Comparison of ENCODE assay signal across 19 cellular contexts in the genomic region with DNA sequence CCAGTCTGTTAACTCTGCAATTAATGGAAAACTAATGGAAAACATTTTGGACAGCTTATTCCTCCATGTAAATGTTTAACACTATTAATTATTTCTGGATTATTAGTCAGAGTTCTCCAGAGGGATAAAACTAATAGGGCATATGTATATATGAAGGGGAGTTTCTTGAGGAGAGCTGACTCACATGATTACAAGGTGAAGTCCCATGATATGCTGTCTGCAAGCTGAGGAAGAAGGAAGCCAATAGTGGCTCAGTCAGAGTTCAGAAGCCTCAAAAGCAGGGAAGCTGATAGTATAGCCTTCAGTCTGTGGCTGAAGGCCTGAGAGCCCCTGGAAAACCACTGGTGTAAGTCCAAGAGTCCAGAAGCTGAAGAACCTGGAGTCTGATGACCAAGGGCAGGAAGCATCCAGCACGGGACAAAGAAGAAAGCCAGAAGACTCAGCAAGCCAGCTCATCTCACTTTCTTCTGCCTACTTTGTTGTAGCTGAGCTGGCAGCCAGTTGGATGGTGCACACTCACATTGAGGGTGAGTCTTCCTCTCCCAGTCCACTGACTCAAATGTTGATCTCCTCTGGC.
DNase-seq lines count a peak whose midpoint lies in the region; FAIRE-seq and TF ChIP-seq lines count a peak whose summit lies in the region.
"Had no signal": no experiment of that assay in that cellular context is flagged by ENCODE, and none has a peak within 500 bp of the region (broad histone marks: within the 10 kb centered on the region; RNA-seq: fewer than 3 reads in every experiment).

No MANE protein-coding gene starts in this region.

- H3K27me3 ChIP-seq in small intestine (ENCODE audit: control insufficient read depth in 2 of 2, insufficient read depth in 2 of 2, low read length in 2 of 2), result no peaks in the 10 kb centered on the region

- 61 to 83% (median 74%) methylated on average over 1 of the region's 1 CpG for WGBS in small intestine, 3 donors

- no peaks in the 10 kb centered on the region for H3K27me3 Mint-ChIP-seq in activated CD4-positive, alpha-beta T cell treated with anti-CD3 and anti-CD28 coated beads, Interleukin-2, amount 10 ng/mL, durations not matched to agents 24 days and 14 days

- no peak for TF ChIP-seq CTCF in kidney (IDR thresholded peaks at IDR 0.05; ENCODE audit: borderline replicate concordance, extremely low read depth, insufficient read depth)

- peak; percentile 76 for FAIRE-seq in RCC 7860 (lab: Jason Lieb, UNC)
- peak; percentile 97 for FAIRE-seq in kidney (lab: Jason Lieb, UNC)
- no peak for FAIRE-seq in small intestine (lab: Jason Lieb, UNC)
- FAIRE-seq: G401.6, GM18507 had no signal

- DNase-seq in activated CD4-positive, alpha-beta T cell treated with anti-CD3 and anti-CD28 coated beads, Interleukin-2, amount 10 ng/mL, durations not matched to agents 24 days and 14 days, result peak; percentile 29
- DNase-seq in activated CD4-positive, alpha-beta T cell treated with anti-CD3 and anti-CD28 coated beads, Interleukin-2, amount 50 U/mL, for 1 hour, result no peak
- DNase-seq in RCC 7860 (ENCODE audit: low spot score) (peak; percentile 42), kidney (peak; percentile 13), small intestine (peak; percentile 62), NCI-H446 treated with DMSO at 0.1 percent for 48 hours (lab: John Stamatoyannopoulos, UW) (no peak), iPS-NIHi7 (ENCODE audit: extremely low spot score) (no peak)
- DNase-seq in stimulated activated CD4-positive, alpha-beta T cell treated with anti-CD3 and anti-CD28 coated beads, Interleukin-1b, Interleukin-23, amount 100 ng/mL, for 48 hours, result no peak
- DNase-seq: 8988T; CD8-positive, alpha-beta T cell; DMS79 treated with DMSO at 0.1 percent for 48 hours; GOT3; Kasumi-1; MV-4-11; NCI-H1417; NCI-H187 treated with DMSO at 0.1 percent for 48 hours had no signal

- H3K9me3 ChIP-seq in kidney (ENCODE audit: control insufficient read depth in 1 of 2, low read length in 2 of 2), result no peaks in the 10 kb centered on the region
- H3K9me3 ChIP-seq in small intestine (ENCODE audit: control insufficient read depth, low read depth), result no peaks in the 10 kb centered on the region

- no peaks in the 10 kb centered on the region for H3K4me1 Mint-ChIP-seq in activated CD4-positive, alpha-beta T cell treated with anti-CD3 and anti-CD28 coated beads, Interleukin-2, amount 10 ng/mL, durations not matched to agents 24 days and 14 days

- peak overlapping the region; percentile 78 to 89 for H3K27ac ChIP-seq in kidney (ENCODE audit: low read depth in 2 of 2, low read length in 2 of 2)
- no peak overlapping the region for H3K27ac ChIP-seq in small intestine (ENCODE audit: low read depth in 1 of 2, low read length in 1 of 2)
- H3K27ac ChIP-seq: RWPE1 had no signal

- no peaks in the 10 kb centered on the region for H3K36me3 Mint-ChIP-seq in activated CD4-positive, alpha-beta T cell treated with anti-CD3 and anti-CD28 coated beads, Interleukin-2, amount 10 ng/mL, durations not matched to agents 24 days and 14 days (ENCODE audit: low read depth)
- H3K36me3 Mint-ChIP-seq: CD8-positive, alpha-beta T cell had no signal

- no peak overlapping the region for H3K27ac Mint-ChIP-seq in activated CD4-positive, alpha-beta T cell treated with anti-CD3 and anti-CD28 coated beads, Interleukin-2, amount 10 ng/mL, durations not matched to agents 24 days and 14 days
- H3K27ac Mint-ChIP-seq: CD8-positive, alpha-beta T cell had no signal

- H3K4me3 ChIP-seq in kidney (ENCODE audit: low read length in 2 of 2), result peak overlapping the region; percentile 69 to 75
- H3K4me3 ChIP-seq in small intestine (ENCODE audit: low read depth in 1 of 2, low read length in 2 of 2), result no peak overlapping the region

- peak overlapping the region in 1 of 2 donors; percentile 57 for H3K9ac ChIP-seq in kidney (ENCODE audit: low read length in 2 of 2)

- H3K4me1 ChIP-seq in kidney (ENCODE audit: control insufficient read depth in 1 of 2, insufficient read depth in 1 of 2, low read depth in 1 of 2, low read length in 2 of 2) (peaks cover 0 to 3% of the 10 kb centered on the region in 2 donors), small intestine (ENCODE audit: control insufficient read depth in 2 of 2, insufficient read depth in 1 of 2, low read depth in 1 of 2, low read length in 1 of 2) (peaks cover 4 to 8% of the 10 kb centered on the region in 2 donors)

- H3K36me3 ChIP-seq in kidney (ENCODE audit: control insufficient read depth in 1 of 2, insufficient read depth in 2 of 2, low read length in 2 of 2), result no peaks in the 10 kb centered on the region
- H3K36me3 ChIP-seq in small intestine (ENCODE audit: control insufficient read depth in 2 of 2, insufficient read depth in 2 of 2, low read length in 2 of 2), result no peaks in the 10 kb centered on the region

- no peak overlapping the region for H3K4me3 Mint-ChIP-seq in activated CD4-positive, alpha-beta T cell treated with anti-CD3 and anti-CD28 coated beads, Interleukin-2, amount 10 ng/mL, durations not matched to agents 24 days and 14 days
- H3K4me3 Mint-ChIP-seq: CD8-positive, alpha-beta T cell had no signal

- H3K9me3 Mint-ChIP-seq in activated CD4-positive, alpha-beta T cell treated with anti-CD3 and anti-CD28 coated beads, Interleukin-2, amount 10 ng/mL, durations not matched to agents 24 days and 14 days, result no peaks in the 10 kb centered on the region
- H3K9me3 Mint-ChIP-seq: CD8-positive, alpha-beta T cell had no signal

- intact Hi-C loops in activated CD4-positive, alpha-beta T cell treated with anti-CD3 and anti-CD28 coated beads, Interleukin-2, amount 10 ng/mL, durations not matched to agents 24 days and 14 days (cut with micrococcal nuclease), result no loop called here
- intact Hi-C loops in kidney (cut with DNase I), result no loop called here

Comparison
In these comparisons a context has a peak if more than half of its experiments do, and no peak if none do; other contexts are left out.
1. DNase-seq: peak in activated CD4-positive, alpha-beta T cell treated with anti-CD3 and anti-CD28 coated beads, Interleukin-2, amount 10 ng/mL, durations not matched to agents 24 days and 14 days (single experiment), RCC 7860 (single experiment), kidney (single experiment) and small intestine (single experiment); none in activated CD4-positive, alpha-beta T cell treated with anti-CD3 and anti-CD28 coated beads, Interleukin-2, amount 50 U/mL, for 1 hour (single experiment), NCI-H446 treated with DMSO at 0.1 percent for 48 hours (single experiment), stimulated activated CD4-positive, alpha-beta T cell treated with anti-CD3 and anti-CD28 coated beads, Interleukin-1b, Interleukin-23, amount 100 ng/mL, for 48 hours (single experiment) and iPS-NIHi7 (single experiment).
2. H3K27ac ChIP-seq: peak in kidney (2 of 2); none in small intestine (0 of 2).
3. H3K4me3 ChIP-seq: peak in kidney (2 of 2); none in small intestine (0 of 2).